2 cellular contexts compared by ENCODE assay signal in the genomic region with DNA sequence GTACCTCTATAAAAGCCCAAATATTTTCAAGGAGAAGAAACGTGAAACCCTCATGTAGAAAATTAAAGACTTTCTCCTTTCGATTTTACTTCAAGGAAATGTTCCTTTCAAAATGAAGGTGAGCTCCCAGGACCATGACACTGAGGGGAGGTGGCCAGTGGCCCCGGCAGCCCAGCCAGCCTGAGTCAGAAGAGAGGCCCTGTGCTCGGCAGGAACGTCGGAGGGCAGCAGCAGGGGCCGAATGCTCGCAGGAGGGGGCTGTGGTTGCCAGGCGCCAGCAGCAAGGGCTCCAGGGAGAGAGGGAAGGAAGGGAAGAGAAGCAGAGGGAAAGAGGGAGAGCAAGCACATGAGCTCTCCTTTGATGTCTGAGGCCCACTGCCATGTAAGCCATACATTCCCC.
TF ChIP-seq lines count a peak whose summit lies in the region.

No MANE protein-coding gene starts in this region.

TF ChIP-seq in GM23338, 12 proteins besides CTCF, POLR2A, EP300 and RAD21 (continued from another document):
- TF ChIP-seq, protein P1, sequence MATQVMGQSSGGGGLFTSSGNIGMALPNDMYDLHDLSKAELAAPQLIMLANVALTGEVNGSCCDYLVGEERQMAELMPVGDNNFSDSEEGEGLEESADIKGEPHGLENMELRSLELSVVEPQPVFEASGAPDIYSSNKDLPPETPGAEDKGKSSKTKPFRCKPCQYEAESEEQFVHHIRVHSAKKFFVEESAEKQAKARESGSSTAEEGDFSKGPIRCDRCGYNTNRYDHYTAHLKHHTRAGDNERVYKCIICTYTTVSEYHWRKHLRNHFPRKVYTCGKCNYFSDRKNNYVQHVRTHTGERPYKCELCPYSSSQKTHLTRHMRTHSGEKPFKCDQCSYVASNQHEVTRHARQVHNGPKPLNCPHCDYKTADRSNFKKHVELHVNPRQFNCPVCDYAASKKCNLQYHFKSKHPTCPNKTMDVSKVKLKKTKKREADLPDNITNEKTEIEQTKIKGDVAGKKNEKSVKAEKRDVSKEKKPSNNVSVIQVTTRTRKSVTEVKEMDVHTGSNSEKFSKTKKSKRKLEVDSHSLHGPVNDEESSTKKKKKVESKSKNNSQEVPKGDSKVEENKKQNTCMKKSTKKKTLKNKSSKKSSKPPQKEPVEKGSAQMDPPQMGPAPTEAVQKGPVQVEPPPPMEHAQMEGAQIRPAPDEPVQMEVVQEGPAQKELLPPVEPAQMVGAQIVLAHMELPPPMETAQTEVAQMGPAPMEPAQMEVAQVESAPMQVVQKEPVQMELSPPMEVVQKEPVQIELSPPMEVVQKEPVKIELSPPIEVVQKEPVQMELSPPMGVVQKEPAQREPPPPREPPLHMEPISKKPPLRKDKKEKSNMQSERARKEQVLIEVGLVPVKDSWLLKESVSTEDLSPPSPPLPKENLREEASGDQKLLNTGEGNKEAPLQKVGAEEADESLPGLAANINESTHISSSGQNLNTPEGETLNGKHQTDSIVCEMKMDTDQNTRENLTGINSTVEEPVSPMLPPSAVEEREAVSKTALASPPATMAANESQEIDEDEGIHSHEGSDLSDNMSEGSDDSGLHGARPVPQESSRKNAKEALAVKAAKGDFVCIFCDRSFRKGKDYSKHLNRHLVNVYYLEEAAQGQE (IDR thresholded peaks at IDR 0.05; ENCODE audit: unreplicated experiment): no peak
- TF ChIP-seq NANOG (IDR thresholded peaks at IDR 0.05; ENCODE audit: borderline replicate concordance): no peak

TF ChIP-seq in WTC11, 78 proteins besides CTCF, POLR2A, EP300 and RAD21:
- TF ChIP-seq, protein P2, sequence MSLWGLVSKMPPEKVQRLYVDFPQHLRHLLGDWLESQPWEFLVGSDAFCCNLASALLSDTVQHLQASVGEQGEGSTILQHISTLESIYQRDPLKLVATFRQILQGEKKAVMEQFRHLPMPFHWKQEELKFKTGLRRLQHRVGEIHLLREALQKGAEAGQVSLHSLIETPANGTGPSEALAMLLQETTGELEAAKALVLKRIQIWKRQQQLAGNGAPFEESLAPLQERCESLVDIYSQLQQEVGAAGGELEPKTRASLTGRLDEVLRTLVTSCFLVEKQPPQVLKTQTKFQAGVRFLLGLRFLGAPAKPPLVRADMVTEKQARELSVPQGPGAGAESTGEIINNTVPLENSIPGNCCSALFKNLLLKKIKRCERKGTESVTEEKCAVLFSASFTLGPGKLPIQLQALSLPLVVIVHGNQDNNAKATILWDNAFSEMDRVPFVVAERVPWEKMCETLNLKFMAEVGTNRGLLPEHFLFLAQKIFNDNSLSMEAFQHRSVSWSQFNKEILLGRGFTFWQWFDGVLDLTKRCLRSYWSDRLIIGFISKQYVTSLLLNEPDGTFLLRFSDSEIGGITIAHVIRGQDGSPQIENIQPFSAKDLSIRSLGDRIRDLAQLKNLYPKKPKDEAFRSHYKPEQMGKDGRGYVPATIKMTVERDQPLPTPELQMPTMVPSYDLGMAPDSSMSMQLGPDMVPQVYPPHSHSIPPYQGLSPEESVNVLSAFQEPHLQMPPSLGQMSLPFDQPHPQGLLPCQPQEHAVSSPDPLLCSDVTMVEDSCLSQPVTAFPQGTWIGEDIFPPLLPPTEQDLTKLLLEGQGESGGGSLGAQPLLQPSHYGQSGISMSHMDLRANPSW (CRISPR knock-in tag; conservative IDR thresholded peaks at IDR 0.05; ENCODE audit: low read depth): no peak
- TF ChIP-seq SMAD4 (CRISPR knock-in tag; IDR thresholded peaks at IDR 0.05) (no peak), OVOL2 (CRISPR knock-in tag; IDR thresholded peaks at IDR 0.05; ENCODE audit: borderline replicate concordance) (no peak), EMX1 (CRISPR knock-in tag; IDR thresholded peaks at IDR 0.05) (no peak), ZNF671 (CRISPR knock-in tag; IDR thresholded peaks at IDR 0.05) (no peak), TEAD4 (CRISPR knock-in tag; IDR thresholded peaks at IDR 0.05) (no peak)
- TF ChIP-seq, protein P3, sequence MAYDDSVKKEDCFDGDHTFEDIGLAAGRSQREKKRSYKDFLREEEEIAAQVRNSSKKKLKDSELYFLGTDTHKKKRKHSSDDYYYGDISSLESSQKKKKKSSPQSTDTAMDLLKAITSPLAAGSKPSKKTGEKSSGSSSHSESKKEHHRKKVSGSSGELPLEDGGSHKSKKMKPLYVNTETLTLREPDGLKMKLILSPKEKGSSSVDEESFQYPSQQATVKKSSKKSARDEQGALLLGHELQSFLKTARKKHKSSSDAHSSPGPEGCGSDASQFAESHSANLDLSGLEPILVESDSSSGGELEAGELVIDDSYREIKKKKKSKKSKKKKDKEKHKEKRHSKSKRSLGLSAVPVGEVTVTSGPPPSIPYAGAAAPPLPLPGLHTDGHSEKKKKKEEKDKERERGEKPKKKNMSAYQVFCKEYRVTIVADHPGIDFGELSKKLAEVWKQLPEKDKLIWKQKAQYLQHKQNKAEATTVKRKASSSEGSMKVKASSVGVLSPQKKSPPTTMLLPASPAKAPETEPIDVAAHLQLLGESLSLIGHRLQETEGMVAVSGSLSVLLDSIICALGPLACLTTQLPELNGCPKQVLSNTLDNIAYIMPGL (CRISPR knock-in tag; IDR thresholded peaks at IDR 0.05): no peak
- TF ChIP-seq, protein P4, sequence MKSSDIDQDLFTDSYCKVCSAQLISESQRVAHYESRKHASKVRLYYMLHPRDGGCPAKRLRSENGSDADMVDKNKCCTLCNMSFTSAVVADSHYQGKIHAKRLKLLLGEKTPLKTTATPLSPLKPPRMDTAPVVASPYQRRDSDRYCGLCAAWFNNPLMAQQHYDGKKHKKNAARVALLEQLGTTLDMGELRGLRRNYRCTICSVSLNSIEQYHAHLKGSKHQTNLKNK (CRISPR knock-in tag; IDR thresholded peaks at IDR 0.05): no peak
